22 cellular contexts compared by ENCODE assay signal in genomic region chr21:27584266-27584665, GRCh38.
"Had no signal": no experiment of that assay in that cellular context is flagged by ENCODE, and none has a peak within 500 bp of the region (broad histone marks: within the 10 kb centered on the region; RNA-seq: fewer than 3 reads in every experiment).

No MANE protein-coding gene starts in this region.

- H3K27ac ChIP-seq: HL-60, RWPE1 had no signal

- H3K9me2 ChIP-seq: SK-N-SH had no signal

- ATAC-seq: Panc1 had no signal

- H3K9ac ChIP-seq: SK-N-SH had no signal

- H3K9me3 ChIP-seq: SK-N-SH had no signal

- DNase-seq: KBM-7, MV-4-11, NCI-H1048, NCI-H1105 treated with DMSO at 0.1 percent for 48 hours, NCI-H1417 treated with DMSO at 0.1 percent for 48 hours, NCI-H146, NCI-H1694 treated with DMSO at 0.1 percent for 48 hours, NCI-H1930, NCI-H2081, NCI-H2171, NCI-H226, NCI-H446, NCI-H510A, NCI-H524 treated with DMSO at 0.1 percent for 48 hours, NCI-H69, NCI-H774, SHP77, SK-N-SH, SW 1271 had no signal

- H3K4me2 ChIP-seq: SK-N-SH had no signal
